Comparison of ENCODE assay signal across 19 cellular contexts in genomic region chr22:47593291-47593690, GRCh38.
DNase-seq lines count a peak whose midpoint lies in the region; ATAC-seq and TF ChIP-seq lines count a peak whose summit lies in the region.
"Had no signal": no experiment of that assay in that cellular context is flagged by ENCODE, and none has a peak within 500 bp of the region (broad histone marks: within the 10 kb centered on the region; RNA-seq: fewer than 3 reads in every experiment).

No MANE protein-coding gene starts in this region.

- no peaks in the 10 kb centered on the region for H3K9me3 Mint-ChIP-seq in natural killer cell treated with Interleukin-12 subunit alpha and Interleukin-12 subunit beta and Interleukin-15 and Interleukin-18, amount 100 ng/mL, for 72 hours
- no peaks in the 10 kb centered on the region for H3K9me3 Mint-ChIP-seq in natural killer cell
- H3K9me3 Mint-ChIP-seq in osteocyte (ENCODE audit: unreplicated experiment), result peaks cover 36% of the 10 kb centered on the region

- H3K27ac Mint-ChIP-seq in natural killer cell treated with Interleukin-12 subunit alpha and Interleukin-12 subunit beta and Interleukin-15 and Interleukin-18, amount 100 ng/mL, for 72 hours, result no peak overlapping the region
- H3K27ac Mint-ChIP-seq in natural killer cell (no peak overlapping the region), osteocyte (ENCODE audit: unreplicated experiment) (no peak overlapping the region)
- H3K27ac Mint-ChIP-seq: B cell; CD4-positive, CD25-positive, alpha-beta regulatory T cell; CD8-positive, alpha-beta memory T cell had no signal

- no peak overlapping the region for H3K9ac ChIP-seq in Karpas-422 (ENCODE audit: low read length)
- H3K9ac ChIP-seq: BLaER1 treated with 17β-estradiol and CSF1 and Interleukin-3, amounts not matched to agents 10 nM and 100 nM; GM23248 had no signal

- H3K27ac ChIP-seq in upper lobe of right lung (no peak overlapping the region), Karpas-422 (ENCODE audit: low read length) (no peak overlapping the region)
- H3K27ac ChIP-seq: BLaER1 treated with 17β-estradiol and CSF1 and Interleukin-3, amounts not matched to agents 10 nM and 100 nM; GM23248 had no signal

- no peaks in the 10 kb centered on the region for H4K20me1 ChIP-seq in Karpas-422 (ENCODE audit: insufficient read depth, low read depth, low read length)
- H4K20me1 ChIP-seq: BLaER1 treated with 17β-estradiol and CSF1 and Interleukin-3, amounts not matched to agents 10 nM and 100 nM had no signal

- H3K4me1 Mint-ChIP-seq in natural killer cell treated with Interleukin-12 subunit alpha and Interleukin-12 subunit beta and Interleukin-15 and Interleukin-18, amount 100 ng/mL, for 72 hours (ENCODE audit: low read depth in 2 of 2), result no peaks in the 10 kb centered on the region
- H3K4me1 Mint-ChIP-seq in natural killer cell (no peaks in the 10 kb centered on the region), osteocyte (ENCODE audit: unreplicated experiment) (no peaks in the 10 kb centered on the region)
- H3K4me1 Mint-ChIP-seq: B cell; CD4-positive, CD25-positive, alpha-beta regulatory T cell; CD8-positive, alpha-beta memory T cell had no signal

- H3K9me3 ChIP-seq in upper lobe of right lung (no peaks in the 10 kb centered on the region), Karpas-422 (ENCODE audit: low read length) (no peaks in the 10 kb centered on the region)
- H3K9me3 ChIP-seq: BLaER1 treated with 17β-estradiol and CSF1 and Interleukin-3, amounts not matched to agents 10 nM and 100 nM; HAP-1 had no signal

- no peak for ATAC-seq in natural killer cell treated with Interleukin-12 subunit alpha and Interleukin-12 subunit beta and Interleukin-15 and Interleukin-18, amount 100 ng/mL, for 72 hours
- ATAC-seq in natural killer cell (no peak), upper lobe of right lung (no peak)
- ATAC-seq: GM12878, HepG2 had no signal

- no peaks in the 10 kb centered on the region for H3K36me3 ChIP-seq in upper lobe of right lung
- no peaks in the 10 kb centered on the region for H3K36me3 ChIP-seq in Karpas-422 (ENCODE audit: insufficient read depth, low read length)
- H3K36me3 ChIP-seq: BLaER1 treated with 17β-estradiol and CSF1 and Interleukin-3, amounts not matched to agents 10 nM and 100 nM; HAP-1 had no signal

- H3K27me3 ChIP-seq in upper lobe of right lung (peaks cover 3% of the 10 kb centered on the region), Karpas-422 (ENCODE audit: low read length) (no peaks in the 10 kb centered on the region)
- H3K27me3 ChIP-seq: BLaER1 treated with 17β-estradiol and CSF1 and Interleukin-3, amounts not matched to agents 10 nM and 100 nM had no signal

- H3K4me2 ChIP-seq in Karpas-422 (ENCODE audit: low read depth, low read length, poor library complexity, severe bottlenecking), result no peak overlapping the region
- H3K4me2 ChIP-seq: BLaER1 treated with 17β-estradiol and CSF1 and Interleukin-3, amounts not matched to agents 10 nM and 100 nM had no signal

- no peaks in the 10 kb centered on the region for H3K79me2 ChIP-seq in Karpas-422 (ENCODE audit: low read length)

- H3K27me3 Mint-ChIP-seq in natural killer cell treated with Interleukin-12 subunit alpha and Interleukin-12 subunit beta and Interleukin-15 and Interleukin-18, amount 100 ng/mL, for 72 hours, result peaks cover 2 to 7% of the 10 kb centered on the region in 2 donors
- H3K27me3 Mint-ChIP-seq in natural killer cell (ENCODE audit: low read depth in 2 of 2), result no peaks in the 10 kb centered on the region
- H3K27me3 Mint-ChIP-seq in osteocyte (ENCODE audit: unreplicated experiment), result no peaks in the 10 kb centered on the region
- H3K27me3 Mint-ChIP-seq: CD4-positive, CD25-positive, alpha-beta regulatory T cell had no signal

- H3K4me1 ChIP-seq in upper lobe of right lung (no peaks in the 10 kb centered on the region), Karpas-422 (ENCODE audit: low read length) (no peaks in the 10 kb centered on the region)
- H3K4me1 ChIP-seq: BLaER1 treated with 17β-estradiol and CSF1 and Interleukin-3, amounts not matched to agents 10 nM and 100 nM; HAP-1 had no signal

- intact Hi-C loops in natural killer cell (cut with micrococcal nuclease), result no loop called here
- intact Hi-C loops in upper lobe of right lung (cut with DNase I), result no loop called here

- H2AFZ ChIP-seq in Karpas-422 (ENCODE audit: low read length), result no peak overlapping the region
- H2AFZ ChIP-seq: GM23248 had no signal

- TF ChIP-seq CTCF in natural killer cell (IDR thresholded peaks at IDR 0.05) (no peak), osteocyte (IDR thresholded peaks at IDR 0.05) (no peak), upper lobe of right lung (IDR thresholded peaks at IDR 0.05) (no peak)

- no peak overlapping the region for H3K4me3 Mint-ChIP-seq in natural killer cell treated with Interleukin-12 subunit alpha and Interleukin-12 subunit beta and Interleukin-15 and Interleukin-18, amount 100 ng/mL, for 72 hours
- no peak overlapping the region for H3K4me3 Mint-ChIP-seq in natural killer cell
- no peak overlapping the region for H3K4me3 Mint-ChIP-seq in osteocyte (ENCODE audit: unreplicated experiment)
- H3K4me3 Mint-ChIP-seq: B cell; CD4-positive, CD25-positive, alpha-beta regulatory T cell; CD8-positive, alpha-beta memory T cell had no signal

- H3K36me3 Mint-ChIP-seq in natural killer cell treated with Interleukin-12 subunit alpha and Interleukin-12 subunit beta and Interleukin-15 and Interleukin-18, amount 100 ng/mL, for 72 hours, result no peaks in the 10 kb centered on the region
- H3K36me3 Mint-ChIP-seq in natural killer cell, result no peaks in the 10 kb centered on the region
- no peaks in the 10 kb centered on the region for H3K36me3 Mint-ChIP-seq in osteocyte (ENCODE audit: unreplicated experiment)
- H3K36me3 Mint-ChIP-seq: CD4-positive, CD25-positive, alpha-beta regulatory T cell; CD8-positive, alpha-beta memory T cell had no signal

- DNase-seq in natural killer cell treated with Interleukin-12 subunit alpha and Interleukin-12 subunit beta and Interleukin-15 and Interleukin-18, amount 100 ng/mL, for 72 hours (ENCODE audit: low spot score), result peak; percentile 32
- no peak for DNase-seq in natural killer cell
- DNase-seq in osteocyte (ENCODE audit: extremely low spot score, unreplicated experiment), result peak; percentile 66
- DNase-seq in upper lobe of right lung, result peak; percentile 31
- DNase-seq in SKM-1 (lab: John Stamatoyannopoulos, UW; ENCODE audit: unreplicated experiment), result no peak
- DNase-seq in Karpas-422, result no peak
- DNase-seq: CD4-positive, CD25-positive, alpha-beta regulatory T cell; CD8-positive, alpha-beta memory T cell; COR-L47; DMS 273 treated with DMSO at 0.1 percent for 48 hours; DMS53; DND-41; EL; GM23248 had no signal

- H3K4me3 ChIP-seq in upper lobe of right lung (no peak overlapping the region), Karpas-422 (ENCODE audit: low read length) (no peak overlapping the region)
- H3K4me3 ChIP-seq: BLaER1 treated with 17β-estradiol and CSF1 and Interleukin-3, amounts not matched to agents 10 nM and 100 nM; GM12878; GM23248; HAP-1 had no signal

- no peaks in the 10 kb centered on the region for H3K9me2 ChIP-seq in Karpas-422 (replicated peaks; ENCODE audit: insufficient read depth, low read length)

Comparison
In these comparisons a context has a peak if more than half of its experiments do, and no peak if none do; other contexts are left out.
1. DNase-seq: peak in natural killer cell treated with Interleukin-12 subunit alpha and Interleukin-12 subunit beta and Interleukin-15 and Interleukin-18, amount 100 ng/mL, for 72 hours (single experiment), osteocyte (single experiment) and upper lobe of right lung (single experiment); none in natural killer cell (single experiment), SKM-1 (single experiment) and Karpas-422 (single experiment).